Comparison of ENCODE assay signal across 29 cellular contexts in genomic region chr1:243227596-243227995, GRCh38. TPM values are rescaled to one million over a fixed set of nuclear protein-coding genes. Genes with fewer than 3 reads are reported as not detected.
A peak's percentile ranks its signal among the peaks of the same experiment; 100 is the strongest.
DNase-seq lines count a peak whose midpoint lies in the region; ATAC-seq, FAIRE-seq and TF ChIP-seq lines count a peak whose summit lies in the region.
"Had no signal": no experiment of that assay in that cellular context is flagged by ENCODE, and none has a peak within 500 bp of the region (broad histone marks: within the 10 kb centered on the region; RNA-seq: fewer than 3 reads in every experiment).

No MANE protein-coding gene starts in this region.

- H2AFZ ChIP-seq in HepG2 (ENCODE audit: low read length) = no peak overlapping the region

- no peak overlapping the region for H3K4me3 ChIP-seq in HepG2 (replicated peaks in 1 of 3; ENCODE audit: insufficient read depth in 1 of 3, low read depth in 2 of 3, low read length in 3 of 3)
- H3K4me3 ChIP-seq in right lobe of liver = no peak overlapping the region
- H3K4me3 ChIP-seq: A549; BLaER1; BLaER1 treated with 17β-estradiol and CSF1 and Interleukin-3, amounts not matched to agents 10 nM and 100 nM had no signal

- no peak overlapping the region for H3K4me2 ChIP-seq in HepG2 (ENCODE audit: low read depth, low read length)
- H3K4me2 ChIP-seq: A549, BLaER1 had no signal

- H3K27me3 ChIP-seq in HepG2 (ENCODE audit: control insufficient read depth in 1 of 2, insufficient read depth in 2 of 2, low read length in 2 of 2) (no peaks in the 10 kb centered on the region), right lobe of liver (no peaks in the 10 kb centered on the region)
- H3K27me3 ChIP-seq: BE2C; BLaER1; BLaER1 treated with 17β-estradiol and CSF1 and Interleukin-3, amounts not matched to agents 10 nM and 100 nM had no signal

- no peak for TF ChIP-seq POLR2A in HepG2 (IDR thresholded peaks at IDR 0.05; ENCODE audit: insufficient read depth in 1 of 2, low read depth in 2 of 2, low read length in 2 of 2)
- TF ChIP-seq POLR2A in right lobe of liver (IDR thresholded peaks at IDR 0.05) = no peak

- peaks cover 0 to 15% of the 10 kb centered on the region in 2 experiments; a peak in 4 of 5 replicates for H3K36me3 ChIP-seq in HepG2 (replicated peaks in 1 of 2; ENCODE audit: control insufficient read depth in 1 of 2, insufficient read depth in 2 of 2, low read length in 2 of 2)
- H3K36me3 ChIP-seq in right lobe of liver = peaks cover 0 to 5% (median 0%) of the 10 kb centered on the region in 4 donors

- FAIRE-seq in HepG2 (lab: Jason Lieb, UNC) = no peak
- FAIRE-seq: A204.1, A549 had no signal

- peak; percentile 63 for DNase-seq in HepG2 (ENCODE audit: low spot score)
- DNase-seq in right lobe of liver = no peak
- DNase-seq in HuH-7 (ENCODE audit: low spot score) = peak; percentile 31
- DNase-seq: 8988T; ACHN; AML-193; BE2C; C1 segment of cervical spinal cord; Calu3; CD4-positive, alpha-beta memory T cell; CD4-positive, alpha-beta T cell; CD4-positive, CD25-positive, alpha-beta regulatory T cell; CD8-positive, alpha-beta memory T cell; CD8-positive, alpha-beta T cell; COR-L47; DMS 273 treated with DMSO at 0.1 percent for 48 hours; DMS153; DMS53; DMS79; DMS79 treated with DMSO at 0.1 percent for 48 hours; DND-41; EL had no signal

- no peak overlapping the region for H3K27ac ChIP-seq in HepG2 (ENCODE audit: extremely low read length, insufficient read depth, low read length)
- no peak overlapping the region for H3K27ac ChIP-seq in right lobe of liver
- H3K27ac ChIP-seq: 22Rv1, A549, BLaER1, C4-2B had no signal

- 20% methylated on average over 2 of the region's 2 CpGs for WGBS in HepG2 (ENCODE audit: low lambda C conversion rate)
- whole genome bisulfite sequencing in right lobe of liver (ENCODE audit: insufficient coverage, low coverage, low lambda C conversion rate, missing lambda C conversion rate) = 33% methylated on average over 2 of the region's 2 CpGs

- no TSS peak for BruUV-seq in HepG2 (replicated peaks; lab: Mats Ljungman, UMichigan)

- H3K4me1 ChIP-seq in HepG2 (ENCODE audit: insufficient read depth, low read length) (peaks cover 26% of the 10 kb centered on the region), right lobe of liver (no peaks in the 10 kb centered on the region)
- H3K4me1 ChIP-seq: A549, BE2C, BLaER1 had no signal

- ATAC-seq in HepG2 (peak; percentile 70), right lobe of liver (no peak), HG03025 (IDR thresholded peaks at IDR 0.05; ENCODE audit: low FRiP score, unreplicated experiment) (no peak)
- ATAC-seq: A549; CD8-positive, alpha-beta T cell had no signal

- TF ChIP-seq EP300 in HepG2 (IDR thresholded peaks at IDR 0.05; ENCODE audit: low read depth in 2 of 2, low read length in 2 of 2) (no peak), HepG2 (CRISPR knock-in tag; IDR thresholded peaks at IDR 0.05; ENCODE audit: borderline replicate concordance) (no peak)

- no peak for TF ChIP-seq RAD21 in HepG2 (CRISPR knock-in tag; IDR thresholded peaks at IDR 0.05)

- intact Hi-C loops in HepG2 (cut with micrococcal nuclease; ENCODE audit: unreplicated experiment) (no loop called here), right lobe of liver (cut with DNase I) (no loop called here)

- CTCF ChIA-PET in HepG2 (lab: Yijun Ruan, JAX; ENCODE audit: low intra/inter-chr PET ratio, low total read pairs) = no interaction called here

- in situ Hi-C loops in HepG2 (cut with HindIII; ENCODE audit: extremely low pct_ligation_motif_present, low pct_unique_long_range_greater_than_20kb) = no loop called here

- no peak overlapping the region for H3K9ac ChIP-seq in HepG2 (ENCODE audit: insufficient read depth, low read depth, low read length)
- H3K9ac ChIP-seq: BLaER1; BLaER1 treated with 17β-estradiol and CSF1 and Interleukin-3, amounts not matched to agents 10 nM and 100 nM had no signal

- peaks cover 48% of the 10 kb centered on the region for H3K79me2 ChIP-seq in HepG2 (ENCODE audit: insufficient read depth, low read length)

- TF ChIP-seq CTCF in HepG2 (CRISPR knock-in tag; IDR thresholded peaks at IDR 0.05) (no peak), right lobe of liver (IDR thresholded peaks at IDR 0.05) (no peak)

- H4K20me1 ChIP-seq in HepG2 (ENCODE audit: insufficient read depth, low read length) = peaks cover 9% of the 10 kb centered on the region; the same call in 1 of the 2 replicates

- POLR2A ChIA-PET in HepG2 (lab: Yijun Ruan, JAX) = no interaction called here

- H3K9me3 ChIP-seq in HepG2 (ENCODE audit: low read length) (peaks cover 30% of the 10 kb centered on the region), right lobe of liver (peaks cover 0 to 15% (median 4%) of the 10 kb centered on the region in 4 donors)
- H3K9me3 ChIP-seq: BE2C had no signal

TF ChIP-seq in HepG2, 621 proteins besides CTCF, POLR2A, EP300 and RAD21 (continues in another document):
- TF ChIP-seq ZNF776 (CRISPR knock-in tag; IDR thresholded peaks at IDR 0.05) (no peak), NR2F1 (CRISPR knock-in tag; IDR thresholded peaks at IDR 0.05) (peak in 1 of 2 experiments; percentile 70; a peak in 2 of 4 replicates)

RNA-seq across cellular contexts. Expression of gene CEP170, which starts 27.5 kb away (rescaled TPM):
- 28.6 and 36.9 TPM in 2 replicates for total RNA-seq in HepG2 (2016; rRNA removed; fragmentation: Illumina TruSeq; extraction: Trizol)
- total RNA-seq in HepG2 (2016; cell fraction: cytosol; rRNA removed; fragmentation: Illumina TruSeq; extraction: Trizol; ENCODE audit: low read depth) = 4.7 and 5.9 TPM in 2 replicates
- 29.1 and 30.1 TPM in 2 replicates for total RNA-seq in HepG2 (2016; cell fraction: insoluble cytoplasmic fraction; rRNA removed; fragmentation: Illumina TruSeq; extraction: Trizol)
- total RNA-seq in HepG2 (2016; cell fraction: membrane; rRNA removed; fragmentation: Illumina TruSeq; extraction: Trizol) = 7.6 and 11.5 TPM in 2 replicates
- 56.5 and 62.3 TPM in 2 replicates for total RNA-seq in HepG2 (2016; cell fraction: nucleus; rRNA removed; fragmentation: Illumina TruSeq; extraction: Trizol)
- 18.5 and 23.0 TPM in 2 replicates for polyA plus RNA-seq in HepG2 (2011; rRNA removed)
- 9.8 and 12.5 TPM in 2 replicates for polyA plus RNA-seq in HepG2 (2011; cell fraction: cytosol; rRNA removed)
- 27.0 and 34.5 TPM in 2 replicates for polyA plus RNA-seq in HepG2 (2011; cell fraction: nucleus; rRNA removed)
- polyA plus RNA-seq in HepG2 (2012) = 11.6 and 15.1 TPM in 2 replicates
- polyA plus RNA-seq in HepG2 (2016; cell fraction: cytosol; fragmentation: Illumina TruSeq; extraction: Trizol; ENCODE audit: low read depth) = 1.2 TPM in 2 replicates
- polyA plus RNA-seq in HepG2 (2016; cell fraction: insoluble cytoplasmic fraction; fragmentation: Illumina TruSeq; extraction: Trizol; ENCODE audit: low read depth) = 26.8 and 28.6 TPM in 2 replicates
- polyA plus RNA-seq in HepG2 (2016; cell fraction: membrane; fragmentation: Illumina TruSeq; extraction: Trizol; ENCODE audit: low read depth) = 2.4 and 3.3 TPM in 2 replicates
- 36.6 and 37.9 TPM in 2 replicates for polyA plus RNA-seq in HepG2 (2016; cell fraction: nucleus; fragmentation: Illumina TruSeq; extraction: Trizol; ENCODE audit: insufficient read depth, low read depth)
- 42.9 and 55.3 TPM in 2 replicates for polyA minus RNA-seq in HepG2 (2011; rRNA and poly(A)+ RNA removed; ENCODE audit: low replicate concordance)
- polyA minus RNA-seq in HepG2 (2011; cell fraction: cytosol; rRNA and poly(A)+ RNA removed) = 22.1 and 22.3 TPM in 2 replicates
- 155 and 161 TPM in 2 replicates for polyA minus RNA-seq in HepG2 (2011; cell fraction: nucleus; rRNA and poly(A)+ RNA removed)
- 10 to 100 TPM; 12.6 to 24.6 (median 14.6) TPM for total RNA-seq in right lobe of liver

RNA-seq across cellular contexts. Expression of gene SDCCAG8, which starts 28.2 kb away (rescaled TPM):
- 9.5 and 10.1 TPM in 2 replicates for total RNA-seq in HepG2 (2016; rRNA removed; fragmentation: Illumina TruSeq; extraction: Trizol)
- 22.4 and 23.3 TPM in 2 replicates for total RNA-seq in HepG2 (2016; cell fraction: cytosol; rRNA removed; fragmentation: Illumina TruSeq; extraction: Trizol; ENCODE audit: low read depth)
- total RNA-seq in HepG2 (2016; cell fraction: insoluble cytoplasmic fraction; rRNA removed; fragmentation: Illumina TruSeq; extraction: Trizol) = 9.6 and 10.2 TPM in 2 replicates
- 9.4 and 13.3 TPM in 2 replicates for total RNA-seq in HepG2 (2016; cell fraction: membrane; rRNA removed; fragmentation: Illumina TruSeq; extraction: Trizol)
- 14.5 and 14.9 TPM in 2 replicates for total RNA-seq in HepG2 (2016; cell fraction: nucleus; rRNA removed; fragmentation: Illumina TruSeq; extraction: Trizol)
- polyA plus RNA-seq in HepG2 (2011; rRNA removed) = 11.4 and 13.4 TPM in 2 replicates
- 5.1 and 5.9 TPM in 2 replicates for polyA plus RNA-seq in HepG2 (2011; cell fraction: cytosol; rRNA removed)
- 10.1 and 12.4 TPM in 2 replicates for polyA plus RNA-seq in HepG2 (2011; cell fraction: nucleus; rRNA removed)
- polyA plus RNA-seq in HepG2 (2012) = 9.1 and 9.7 TPM in 2 replicates
- polyA plus RNA-seq in HepG2 (2016; cell fraction: cytosol; fragmentation: Illumina TruSeq; extraction: Trizol; ENCODE audit: low read depth) = 1.4 and 2.3 TPM in 2 replicates
- polyA plus RNA-seq in HepG2 (2016; cell fraction: insoluble cytoplasmic fraction; fragmentation: Illumina TruSeq; extraction: Trizol; ENCODE audit: low read depth) = 9.1 and 12.0 TPM in 2 replicates
- 1.9 and 2.2 TPM in 2 replicates for polyA plus RNA-seq in HepG2 (2016; cell fraction: membrane; fragmentation: Illumina TruSeq; extraction: Trizol; ENCODE audit: low read depth)
- polyA plus RNA-seq in HepG2 (2016; cell fraction: nucleus; fragmentation: Illumina TruSeq; extraction: Trizol; ENCODE audit: insufficient read depth, low read depth) = 10.0 and 12.7 TPM in 2 replicates
- 4.4 and 8.7 TPM in 2 replicates for polyA minus RNA-seq in HepG2 (2011; rRNA and poly(A)+ RNA removed; ENCODE audit: low replicate concordance)
- 5.3 and 6.1 TPM in 2 replicates for polyA minus RNA-seq in HepG2 (2011; cell fraction: cytosol; rRNA and poly(A)+ RNA removed)
- 22.0 and 40.3 TPM in 2 replicates for polyA minus RNA-seq in HepG2 (2011; cell fraction: nucleus; rRNA and poly(A)+ RNA removed)
- total RNA-seq in right lobe of liver = 10 to 100 TPM; 13.4 to 20.6 (median 15.6) TPM

Comparison
In these comparisons a context has a peak if more than half of its experiments do, and no peak if none do; other contexts are left out.
1. DNase-seq: peak in HepG2 (single experiment) and HuH-7 (single experiment); none in right lobe of liver (0 of 3).